ENCODE assay signal across 1 cellular context in the genomic region with DNA sequence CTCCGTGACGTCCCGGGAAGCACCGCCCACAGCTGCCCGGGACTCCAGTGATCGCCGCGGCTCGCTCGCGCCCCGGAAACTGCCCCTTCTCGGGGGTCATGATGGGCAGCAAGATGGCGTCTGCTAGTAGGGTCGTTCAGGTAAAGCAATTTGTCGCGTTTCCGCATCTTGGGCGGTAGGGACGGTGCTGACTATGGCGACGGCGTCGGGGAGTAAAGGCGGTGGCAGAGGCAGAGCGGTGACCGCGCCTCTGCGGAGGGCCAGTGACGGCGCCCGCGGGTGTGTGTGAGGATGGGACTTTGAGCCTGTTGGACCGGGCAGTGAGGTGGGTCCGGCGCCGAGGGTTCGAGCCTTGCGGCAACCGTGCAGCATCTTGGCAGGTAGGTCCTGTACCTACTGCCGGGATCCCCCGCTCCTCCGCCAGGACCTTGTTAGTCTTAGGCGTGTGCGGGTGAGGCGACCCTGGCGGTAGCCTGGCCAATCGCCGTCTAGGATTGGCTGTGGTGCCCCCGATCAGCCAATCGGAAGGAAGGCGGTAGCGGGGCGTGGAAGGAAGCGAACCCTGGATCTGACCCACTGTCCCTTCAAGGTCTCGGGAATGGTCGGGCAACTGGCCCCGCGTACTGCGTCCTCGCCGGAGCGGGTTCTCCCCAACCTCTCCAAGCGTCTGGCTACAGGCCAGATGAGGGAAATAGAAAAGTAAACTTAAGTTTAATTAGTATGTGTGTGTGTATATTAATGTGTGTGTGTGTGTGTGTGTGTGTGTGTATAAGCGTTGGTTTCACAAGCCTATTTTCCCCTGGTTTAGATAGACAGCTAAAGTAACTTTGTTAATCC.
TF ChIP-seq lines count a peak whose summit lies in the region.

No MANE protein-coding gene starts in this region.

TF ChIP-seq in HepG2, 621 proteins besides CTCF, POLR2A, EP300 and RAD21 (continued from another document and continues in another):
- peak; percentile 95 for TF ChIP-seq ARID4A (CRISPR knock-in tag; IDR thresholded peaks at IDR 0.05; ENCODE audit: borderline replicate concordance)
- no peak for TF ChIP-seq HHEX (CRISPR knock-in tag; IDR thresholded peaks at IDR 0.05)
- peak; percentile 78; the same call in 1 of the 2 replicates for TF ChIP-seq MTA1 (CRISPR knock-in tag; IDR thresholded peaks at IDR 0.05; ENCODE audit: borderline replicate concordance)
- TF ChIP-seq, protein P1, sequence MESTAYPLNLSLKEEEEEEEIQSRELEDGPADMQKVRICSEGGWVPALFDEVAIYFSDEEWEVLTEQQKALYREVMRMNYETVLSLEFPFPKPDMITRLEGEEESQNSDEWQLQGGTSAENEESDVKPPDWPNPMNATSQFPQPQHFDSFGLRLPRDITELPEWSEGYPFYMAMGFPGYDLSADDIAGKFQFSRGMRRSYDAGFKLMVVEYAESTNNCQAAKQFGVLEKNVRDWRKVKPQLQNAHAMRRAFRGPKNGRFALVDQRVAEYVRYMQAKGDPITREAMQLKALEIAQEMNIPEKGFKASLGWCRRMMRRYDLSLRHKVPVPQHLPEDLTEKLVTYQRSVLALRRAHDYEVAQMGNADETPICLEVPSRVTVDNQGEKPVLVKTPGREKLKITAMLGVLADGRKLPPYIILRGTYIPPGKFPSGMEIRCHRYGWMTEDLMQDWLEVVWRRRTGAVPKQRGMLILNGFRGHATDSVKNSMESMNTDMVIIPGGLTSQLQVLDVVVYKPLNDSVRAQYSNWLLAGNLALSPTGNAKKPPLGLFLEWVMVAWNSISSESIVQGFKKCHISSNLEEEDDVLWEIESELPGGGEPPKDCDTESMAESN (CRISPR knock-in tag; conservative IDR thresholded peaks at IDR 0.05) = peak; percentile 58; the same call in 1 of the 2 replicates
- no peak for TF ChIP-seq PAF1 (CRISPR knock-in tag; IDR thresholded peaks at IDR 0.05)
- TF ChIP-seq NR3C1 (CRISPR knock-in tag; IDR thresholded peaks at IDR 0.05) = no peak
- TF ChIP-seq CEBPG (CRISPR knock-in tag; IDR thresholded peaks at IDR 0.05) = no peak
- TF ChIP-seq ZFP36L1 (CRISPR knock-in tag; IDR thresholded peaks at IDR 0.05) = no peak
- TF ChIP-seq ATM (IDR thresholded peaks at IDR 0.05; ENCODE audit: borderline replicate concordance) = no peak
- TF ChIP-seq, protein P2, sequence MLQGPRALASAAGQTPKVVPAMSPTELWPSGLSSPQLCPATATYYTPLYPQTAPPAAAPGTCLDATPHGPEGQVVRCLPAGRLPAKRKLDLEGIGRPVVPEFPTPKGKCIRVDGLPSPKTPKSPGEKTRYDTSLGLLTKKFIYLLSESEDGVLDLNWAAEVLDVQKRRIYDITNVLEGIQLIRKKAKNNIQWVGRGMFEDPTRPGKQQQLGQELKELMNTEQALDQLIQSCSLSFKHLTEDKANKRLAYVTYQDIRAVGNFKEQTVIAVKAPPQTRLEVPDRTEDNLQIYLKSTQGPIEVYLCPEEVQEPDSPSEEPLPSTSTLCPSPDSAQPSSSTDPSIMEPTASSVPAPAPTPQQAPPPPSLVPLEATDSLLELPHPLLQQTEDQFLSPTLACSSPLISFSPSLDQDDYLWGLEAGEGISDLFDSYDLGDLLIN (CRISPR knock-in tag; IDR thresholded peaks at IDR 0.05; ENCODE audit: borderline replicate concordance) = no peak
- peak; percentile 87; the same call in 1 of the 2 replicates for TF ChIP-seq SALL2 (CRISPR knock-in tag; IDR thresholded peaks at IDR 0.05)
- no peak for TF ChIP-seq TCF7 (IDR thresholded peaks at IDR 0.05; ENCODE audit: low read depth)
- peak; percentile 96 for TF ChIP-seq YEATS4 (CRISPR knock-in tag; IDR thresholded peaks at IDR 0.05; ENCODE audit: borderline replicate concordance)
- TF ChIP-seq, protein P3, sequence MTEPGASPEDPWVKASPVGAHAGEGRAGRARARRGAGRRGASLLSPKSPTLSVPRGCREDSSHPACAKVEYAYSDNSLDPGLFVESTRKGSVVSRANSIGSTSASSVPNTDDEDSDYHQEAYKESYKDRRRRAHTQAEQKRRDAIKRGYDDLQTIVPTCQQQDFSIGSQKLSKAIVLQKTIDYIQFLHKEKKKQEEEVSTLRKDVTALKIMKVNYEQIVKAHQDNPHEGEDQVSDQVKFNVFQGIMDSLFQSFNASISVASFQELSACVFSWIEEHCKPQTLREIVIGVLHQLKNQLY (CRISPR knock-in tag; IDR thresholded peaks at IDR 0.05) = no peak
- TF ChIP-seq ZMYM3 (CRISPR knock-in tag; IDR thresholded peaks at IDR 0.05) = peak; percentile 18; the same call in 1 of the 2 replicates
- TF ChIP-seq, protein P4, sequence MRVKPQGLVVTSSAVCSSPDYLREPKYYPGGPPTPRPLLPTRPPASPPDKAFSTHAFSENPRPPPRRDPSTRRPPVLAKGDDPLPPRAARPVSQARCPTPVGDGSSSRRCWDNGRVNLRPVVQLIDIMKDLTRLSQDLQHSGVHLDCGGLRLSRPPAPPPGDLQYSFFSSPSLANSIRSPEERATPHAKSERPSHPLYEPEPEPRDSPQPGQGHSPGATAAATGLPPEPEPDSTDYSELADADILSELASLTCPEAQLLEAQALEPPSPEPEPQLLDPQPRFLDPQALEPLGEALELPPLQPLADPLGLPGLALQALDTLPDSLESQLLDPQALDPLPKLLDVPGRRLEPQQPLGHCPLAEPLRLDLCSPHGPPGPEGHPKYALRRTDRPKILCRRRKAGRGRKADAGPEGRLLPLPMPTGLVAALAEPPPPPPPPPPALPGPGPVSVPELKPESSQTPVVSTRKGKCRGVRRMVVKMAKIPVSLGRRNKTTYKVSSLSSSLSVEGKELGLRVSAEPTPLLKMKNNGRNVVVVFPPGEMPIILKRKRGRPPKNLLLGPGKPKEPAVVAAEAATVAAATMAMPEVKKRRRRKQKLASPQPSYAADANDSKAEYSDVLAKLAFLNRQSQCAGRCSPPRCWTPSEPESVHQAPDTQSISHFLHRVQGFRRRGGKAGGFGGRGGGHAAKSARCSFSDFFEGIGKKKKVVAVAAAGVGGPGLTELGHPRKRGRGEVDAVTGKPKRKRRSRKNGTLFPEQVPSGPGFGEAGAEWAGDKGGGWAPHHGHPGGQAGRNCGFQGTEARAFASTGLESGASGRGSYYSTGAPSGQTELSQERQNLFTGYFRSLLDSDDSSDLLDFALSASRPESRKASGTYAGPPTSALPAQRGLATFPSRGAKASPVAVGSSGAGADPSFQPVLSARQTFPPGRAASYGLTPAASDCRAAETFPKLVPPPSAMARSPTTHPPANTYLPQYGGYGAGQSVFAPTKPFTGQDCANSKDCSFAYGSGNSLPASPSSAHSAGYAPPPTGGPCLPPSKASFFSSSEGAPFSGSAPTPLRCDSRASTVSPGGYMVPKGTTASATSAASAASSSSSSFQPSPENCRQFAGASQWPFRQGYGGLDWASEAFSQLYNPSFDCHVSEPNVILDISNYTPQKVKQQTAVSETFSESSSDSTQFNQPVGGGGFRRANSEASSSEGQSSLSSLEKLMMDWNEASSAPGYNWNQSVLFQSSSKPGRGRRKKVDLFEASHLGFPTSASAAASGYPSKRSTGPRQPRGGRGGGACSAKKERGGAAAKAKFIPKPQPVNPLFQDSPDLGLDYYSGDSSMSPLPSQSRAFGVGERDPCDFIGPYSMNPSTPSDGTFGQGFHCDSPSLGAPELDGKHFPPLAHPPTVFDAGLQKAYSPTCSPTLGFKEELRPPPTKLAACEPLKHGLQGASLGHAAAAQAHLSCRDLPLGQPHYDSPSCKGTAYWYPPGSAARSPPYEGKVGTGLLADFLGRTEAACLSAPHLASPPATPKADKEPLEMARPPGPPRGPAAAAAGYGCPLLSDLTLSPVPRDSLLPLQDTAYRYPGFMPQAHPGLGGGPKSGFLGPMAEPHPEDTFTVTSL (CRISPR knock-in tag; IDR thresholded peaks at IDR 0.05; ENCODE audit: borderline replicate concordance) = peak; percentile 52; the same call in 1 of the 2 replicates
- TF ChIP-seq, protein P5, sequence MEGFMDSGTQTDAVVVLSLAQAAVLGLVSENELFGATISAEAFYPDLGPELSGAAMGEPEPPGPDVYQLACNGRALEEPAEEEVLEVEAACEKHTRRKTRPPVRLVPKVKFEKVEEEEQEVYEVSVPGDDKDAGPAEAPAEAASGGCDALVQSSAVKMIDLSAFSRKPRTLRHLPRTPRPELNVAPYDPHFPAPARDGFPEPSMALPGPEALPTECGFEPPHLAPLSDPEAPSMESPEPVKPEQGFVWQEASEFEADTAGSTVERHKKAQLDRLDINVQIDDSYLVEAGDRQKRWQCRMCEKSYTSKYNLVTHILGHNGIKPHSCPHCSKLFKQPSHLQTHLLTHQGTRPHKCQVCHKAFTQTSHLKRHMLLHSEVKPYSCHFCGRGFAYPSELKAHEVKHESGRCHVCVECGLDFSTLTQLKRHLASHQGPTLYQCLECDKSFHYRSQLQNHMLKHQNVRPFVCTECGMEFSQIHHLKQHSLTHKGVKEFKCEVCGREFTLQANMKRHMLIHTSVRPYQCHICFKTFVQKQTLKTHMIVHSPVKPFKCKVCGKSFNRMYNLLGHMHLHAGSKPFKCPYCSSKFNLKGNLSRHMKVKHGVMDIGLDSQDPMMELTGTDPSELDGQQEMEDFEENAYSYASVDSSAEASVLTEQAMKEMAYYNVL (CRISPR knock-in tag; IDR thresholded peaks at IDR 0.05; ENCODE audit: borderline replicate concordance) = peak; percentile 87; the same call in 1 of the 2 replicates
- TF ChIP-seq KLF9 (CRISPR knock-in tag; IDR thresholded peaks at IDR 0.05; ENCODE audit: low read depth) = 0 out of 2 replicates have a peak, but pooled peaks have one; percentile 55
- no peak for TF ChIP-seq TCF7L2 (IDR thresholded peaks at IDR 0.05; ENCODE audit: low read depth, low read length)
- peak; percentile 92; the same call in 1 of the 2 replicates for TF ChIP-seq ZNF619 (CRISPR knock-in tag; IDR thresholded peaks at IDR 0.05)
- TF ChIP-seq CC2D1A (CRISPR knock-in tag; IDR thresholded peaks at IDR 0.05) = no peak
- peak; percentile 98 for TF ChIP-seq SAFB2 (CRISPR knock-in tag; IDR thresholded peaks at IDR 0.05; ENCODE audit: borderline replicate concordance, low read depth)
- peak; percentile 94 for TF ChIP-seq PHF8 (CRISPR knock-in tag; IDR thresholded peaks at IDR 0.05)
- no peak for TF ChIP-seq HCFC1 (IDR thresholded peaks at IDR 0.05; ENCODE audit: low read depth, low read length)
- no peak for TF ChIP-seq ATF5 (CRISPR knock-in tag; IDR thresholded peaks at IDR 0.05; ENCODE audit: low read depth)
- TF ChIP-seq NAIF1 (CRISPR knock-in tag; IDR thresholded peaks at IDR 0.05; ENCODE audit: borderline replicate concordance) = no peak
- 0 out of 2 replicates have a peak, but pooled peaks have one; percentile 36 for TF ChIP-seq PAX8 (CRISPR knock-in tag; IDR thresholded peaks at IDR 0.05; ENCODE audit: borderline replicate concordance)
- TF ChIP-seq ZFAT (CRISPR knock-in tag; conservative IDR thresholded peaks at IDR 0.05) = no peak
- TF ChIP-seq CHD2 (IDR thresholded peaks at IDR 0.05; ENCODE audit: low read depth, low read length) = no peak; the same call in 1 of the 2 replicates
- peak; percentile 62; the same call in 1 of the 2 replicates for TF ChIP-seq ZNF235 (CRISPR knock-in tag; IDR thresholded peaks at IDR 0.05; ENCODE audit: borderline replicate concordance)
- TF ChIP-seq ZNF10 (CRISPR knock-in tag; IDR thresholded peaks at IDR 0.05; ENCODE audit: borderline replicate concordance, low read depth) = no peak
- no peak for TF ChIP-seq ZNF382 (CRISPR knock-in tag; IDR thresholded peaks at IDR 0.05; ENCODE audit: borderline replicate concordance)
- peak; percentile 42; the same call in 1 of the 2 replicates for TF ChIP-seq RARG (CRISPR knock-in tag; IDR thresholded peaks at IDR 0.05; ENCODE audit: low read depth)
- peak; percentile 72 for TF ChIP-seq ELF1 (CRISPR knock-in tag; IDR thresholded peaks at IDR 0.05)
- peak; percentile 93 for TF ChIP-seq YY1 (IDR thresholded peaks at IDR 0.05; ENCODE audit: insufficient read depth, insufficient replicate concordance, low read depth, low read length)
- TF ChIP-seq ZNF501 (CRISPR knock-in tag; IDR thresholded peaks at IDR 0.05) = peak; percentile 93
- no peak for TF ChIP-seq HNF4G (IDR thresholded peaks at IDR 0.05; ENCODE audit: borderline replicate concordance, low read depth, low read length)
- TF ChIP-seq HNF4G (CRISPR knock-in tag; IDR thresholded peaks at IDR 0.05; ENCODE audit: borderline replicate concordance, low read depth) = peak; percentile 75; the same call in 1 of the 2 replicates
- TF ChIP-seq ZNF234 (CRISPR knock-in tag; conservative IDR thresholded peaks at IDR 0.05) = 0 out of 2 replicates have a peak, but pooled peaks have one; percentile 48
- TF ChIP-seq ZNF350 (CRISPR knock-in tag; IDR thresholded peaks at IDR 0.05; ENCODE audit: borderline replicate concordance, low read depth) = peak; percentile 92
- TF ChIP-seq GTF3A (CRISPR knock-in tag; conservative IDR thresholded peaks at IDR 0.05) = no peak
- TF ChIP-seq ZNF605 (CRISPR knock-in tag; IDR thresholded peaks at IDR 0.05) = peak; percentile 97
- peak; percentile 93; the same call in 1 of the 2 replicates for TF ChIP-seq NCOA1 (CRISPR knock-in tag; IDR thresholded peaks at IDR 0.05)
- TF ChIP-seq MAZ (IDR thresholded peaks at IDR 0.05; ENCODE audit: borderline replicate concordance, low read depth, low read length) = no peak
- peak; percentile 60 for TF ChIP-seq MAZ (CRISPR knock-in tag; IDR thresholded peaks at IDR 0.05; ENCODE audit: low read depth)
- TF ChIP-seq ZNF567 (CRISPR knock-in tag; IDR thresholded peaks at IDR 0.05; ENCODE audit: borderline replicate concordance) = peak; percentile 68; the same call in 1 of the 2 replicates
